ENCODE assay signal across 8 cellular contexts in genomic region chr1:58784758-58785423, GRCh38. TPM values are rescaled to one million over a fixed set of nuclear protein-coding genes. Genes with fewer than 3 reads are reported as not detected.
A peak's percentile ranks its signal among the peaks of the same experiment; 100 is the strongest.
DNase-seq lines count a peak whose midpoint lies in the region; ATAC-seq and TF ChIP-seq lines count a peak whose summit lies in the region.

No MANE protein-coding gene starts in this region.

- H3K27me3 ChIP-seq in PC-9 (ENCODE audit: insufficient read depth, low read depth) (no peaks in the 10 kb centered on the region), esophagus squamous epithelium (no peaks in the 10 kb centered on the region)

- WGBS in esophagus squamous epithelium, 2 donors = 0% methylated on average over 16 of the region's 56 CpGs; no CpG with 5 or more reads in 1 of the 2 donors

- H3K36me3 ChIP-seq in PC-9 (ENCODE audit: low read depth) (peaks cover 24% of the 10 kb centered on the region; the same call in 1 of the 2 replicates), esophagus squamous epithelium (peaks cover 0 to 15% (median 0%) of the 10 kb centered on the region in 3 donors)

- peaks cover 39% of the 10 kb centered on the region for H3K79me2 ChIP-seq in PC-9 (ENCODE audit: low read depth)

- peaks cover 7% of the 10 kb centered on the region; the same call in 1 of the 2 replicates for H3K9me3 ChIP-seq in PC-9 (ENCODE audit: insufficient read depth, low read depth)
- H3K9me3 ChIP-seq in esophagus squamous epithelium = no peaks in the 10 kb centered on the region

- POLR2A ChIA-PET in PC-9 (lab: Charles Lee; ENCODE audit: unreplicated experiment) = interaction anchor here (0.5 to 1.9 kb wide), 8 partner anchors 18 to 255 kb away, joined by 3 to 22 read pairs (median 6); no protein-coding TSS in a partner anchor

- no peaks in the 10 kb centered on the region for H3K9me2 ChIP-seq in PC-9 (ENCODE audit: insufficient read depth)

- H3K27ac ChIP-seq in PC-9 (peak overlapping the region; percentile 99), esophagus squamous epithelium (peak overlapping the region; percentile 96 to 100 (median 100))

- intact Hi-C loops in PC-9 (cut with micrococcal nuclease; ENCODE audit: unreplicated experiment) (loop anchor here (1.0 to 10.0 kb wide), 19 partner anchors 30 to 974 kb away; partner anchors contain the start of gene TACSTD2), esophagus squamous epithelium (cut with DNase I) (loop anchor here (10.0 kb wide), 4 partner anchors 110 to 920 kb away; partner anchors contain the start of gene FGGY)

- peak overlapping the region; percentile 97 for H3K4me2 ChIP-seq in PC-9

- no peak for ATAC-seq in GM21576 (IDR thresholded peaks at IDR 0.05; ENCODE audit: unreplicated experiment)

- peak overlapping the region; percentile 67 for H2AFZ ChIP-seq in PC-9

- H4K20me1 ChIP-seq in PC-9 (ENCODE audit: insufficient read depth) = peaks cover 37% of the 10 kb centered on the region

- peak; percentile 67 for TF ChIP-seq CTCF in PC-9 (conservative IDR thresholded peaks at IDR 0.05)
- TF ChIP-seq CTCF in esophagus squamous epithelium (IDR thresholded peaks at IDR 0.05) = peak; percentile 46 to 73 (median 53)

- TSS peak; percentile 68 for BruUV-seq in PC-9 (replicated peaks; lab: Mats Ljungman, UMichigan)

- TF ChIP-seq POLR2A in esophagus squamous epithelium (IDR thresholded peaks at IDR 0.05) = peak in 2 of 4 donors; percentile 64 to 66

- H3K4me1 ChIP-seq in PC-9 (replicated peaks; ENCODE audit: insufficient read depth) (peaks cover 26% of the 10 kb centered on the region), esophagus squamous epithelium (peaks cover 4 to 36% (median 7%) of the 10 kb centered on the region in 3 donors)

- CTCF ChIA-PET in PC-9 (lab: Charles Lee) = interaction anchor here (0.6 to 1.8 kb wide), 3 partner anchors 11 to 246 kb away, joined by 4 to 8 read pairs (median 7); no protein-coding TSS in a partner anchor

- peaks cover 47% of the 10 kb centered on the region for H3F3A ChIP-seq in PC-9 (ENCODE audit: insufficient read depth, low read depth)

- H3K4me3 ChIP-seq in PC-9 = peak overlapping the region; percentile 84
- peak overlapping the region; percentile 84 to 92 (median 86) for H3K4me3 ChIP-seq in esophagus squamous epithelium

- DNase-seq in EH (ENCODE audit: low read depth) = peak; percentile 95
- DNase-seq in HuH-7 (ENCODE audit: low spot score) = peak; percentile 67
- peak; percentile 65 to 83 for DNase-seq in PC-9
- DNase-seq in activated T-helper 1 cell treated with Interleukin-2 at 50 U/mL for 16 hours (ENCODE audit: low read depth) = peak; percentile 79
- peak; percentile 69 for DNase-seq in esophagus squamous epithelium (lab: John Stamatoyannopoulos, UW)
- peak; percentile 96 for DNase-seq in myocyte (ENCODE audit: low read depth)
- DNase-seq in stimulated activated CD8-positive, alpha-beta memory T cell treated with anti-CD3 and anti-CD28 coated beads, Interleukin-7, amount 100 ng/mL, for 1 hour (ENCODE audit: low read depth in 2 of 2) = peak; percentile 64 to 65

RNA-seq across cellular contexts. Expression of gene JUN, which starts 1.0 kb away (rescaled TPM):
- 74.7 and 93.7 TPM in 2 replicates for total RNA-seq in PC-9 (2021)
- 100 to 1,000 TPM in 1 of 4 donors, 10 to 100 TPM in 3; 48.5 to 128 (median 66.1) TPM for total RNA-seq in esophagus squamous epithelium
- total RNA-seq in myocyte = 65.9 and 141 TPM in 2 replicates
- polyA plus RNA-seq in myocyte (2012) = 61.1 TPM
